Comparison of ENCODE assay signal across 15 cellular contexts in genomic region chr3:174949523-174949922, GRCh38.
DNase-seq lines count a peak whose midpoint lies in the region; TF ChIP-seq lines count a peak whose summit lies in the region.
"Had no signal": no experiment of that assay in that cellular context is flagged by ENCODE, and none has a peak within 500 bp of the region (broad histone marks: within the 10 kb centered on the region; RNA-seq: fewer than 3 reads in every experiment).

No MANE protein-coding gene starts in this region.

- DNase-seq in AG10803 (ENCODE audit: low read depth) (peak; percentile 94), NCI-H446 (lab: John Stamatoyannopoulos, UW) (peak; percentile 35 to 60), dedifferentiated amniotic fluid mesenchymal stem cell (ENCODE audit: extremely low spot score) (peak; percentile 91), lung microvascular endothelial cell (ENCODE audit: low read depth in 2 of 2) (peak; percentile 77 to 88), OCI-M1 (lab: John Stamatoyannopoulos, UW) (no peak), Kasumi-1 (lab: John Stamatoyannopoulos, UW) (no peak), posterior vena cava (ENCODE audit: low spot score) (no peak)
- DNase-seq in stimulated activated CD4-positive, alpha-beta T cell treated with anti-CD3 and anti-CD28 coated beads, Interleukin-4, amount 100 ng/mL, for 1 hour = no peak
- DNase-seq: activated CD4-positive, alpha-beta T cell treated with anti-CD3 and anti-CD28 coated beads, Interleukin-2, amount 50 U/mL, for 48 hours; CD4-positive, alpha-beta memory T cell; endodermal cell; NCI-H1092; occipital lobe; substantia nigra; T-cell had no signal

- no peak for TF ChIP-seq CTCF in AG10803 (conservative IDR thresholded peaks at IDR 0.05; ENCODE audit: low read length)

- intact Hi-C loops in posterior vena cava (cut with DNase I) = no loop called here

- no peak overlapping the region for H3K4me3 ChIP-seq in AG10803 (ENCODE audit: low read length)

Comparison
In these comparisons a context has a peak if more than half of its experiments do, and no peak if none do; other contexts are left out.
1. DNase-seq: peak in AG10803 (single experiment), NCI-H446 (2 of 2), dedifferentiated amniotic fluid mesenchymal stem cell (single experiment) and lung microvascular endothelial cell (2 of 2); none in OCI-M1 (single experiment), Kasumi-1 (0 of 2), stimulated activated CD4-positive, alpha-beta T cell treated with anti-CD3 and anti-CD28 coated beads, Interleukin-4, amount 100 ng/mL, for 1 hour (single experiment) and posterior vena cava (single experiment).